ENCODE assay signal across 8 cellular contexts in the genomic region with DNA sequence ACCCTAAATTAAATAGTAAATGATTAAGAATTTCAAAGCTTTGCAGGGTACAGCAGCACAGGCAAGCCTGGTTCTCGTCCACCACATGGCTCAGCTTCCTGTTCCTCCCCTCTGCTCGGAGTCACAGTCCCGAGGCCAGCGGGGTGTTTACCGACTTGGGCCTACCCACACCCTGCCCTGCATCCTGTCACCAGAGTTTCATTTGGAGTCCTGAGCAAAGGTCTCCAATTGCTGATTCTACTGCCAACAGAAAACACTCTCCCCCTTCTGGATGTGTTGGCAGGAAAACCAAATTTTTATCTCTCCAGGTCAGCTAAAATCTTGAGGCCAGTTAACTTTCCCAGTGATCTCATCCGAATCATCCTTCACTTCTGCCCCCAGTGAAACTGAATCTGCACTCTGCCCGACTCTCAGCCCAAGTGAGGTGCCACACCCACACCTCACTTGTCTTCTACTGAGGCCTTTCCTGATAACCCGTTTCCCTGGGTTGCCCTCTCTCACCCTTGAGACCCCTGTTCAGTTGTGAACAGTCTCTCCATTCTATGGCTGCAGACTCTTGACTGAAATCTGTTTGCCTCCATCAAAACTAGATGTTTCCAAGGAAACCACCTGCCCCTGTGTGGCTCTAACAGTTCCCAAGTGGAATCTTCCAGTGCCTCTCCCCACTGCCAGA.
DNase-seq lines count a peak whose midpoint lies in the region; ATAC-seq and TF ChIP-seq lines count a peak whose summit lies in the region.

No MANE protein-coding gene starts in this region.

- peak; percentile 39 to 83 (median 63) for DNase-seq in CD8-positive, alpha-beta memory T cell
- peak; percentile 86 for DNase-seq in KBM-7
- DNase-seq in activated CD4-positive, alpha-beta T cell treated with anti-CD3 and anti-CD28 coated beads, Interleukin-2, amount 50 U/mL, for 48 hours, result peak; percentile 77 to 87
- peak; percentile 73 for DNase-seq in epithelial cell of esophagus (ENCODE audit: low read depth)
- peak; percentile 26 to 33 for DNase-seq in trophoblast cell
- no peak for DNase-seq in SKM-1 (lab: John Stamatoyannopoulos, UW; ENCODE audit: unreplicated experiment)
- DNase-seq in NCI-H524 treated with DMSO at 0.1 percent for 48 hours (lab: John Stamatoyannopoulos, UW), result no peak

- WGBS in trophoblast cell (ENCODE audit: extremely low coverage, insufficient coverage, insufficient read length), result no CpG with 5 or more reads among the region's 8 CpGs

- H3K4ac ChIP-seq in trophoblast cell (ENCODE audit: low read depth, low read length), result peak overlapping the region; percentile 81

- CTCF ChIA-PET in CD8-positive, alpha-beta memory T cell (lab: Charles Lee), result interaction anchor here (1.0 to 2.7 kb wide), 11 partner anchors 11 to 193 kb away, joined by 3 to 20 read pairs (median 5); a partner anchor contains a TSS

- no peak for TF ChIP-seq CTCF in epithelial cell of esophagus (IDR thresholded peaks at IDR 0.05; ENCODE audit: insufficient read depth, low read depth, low read length, missing control alignments)

- H3K27ac ChIP-seq in CD8-positive, alpha-beta memory T cell (ENCODE audit: low read depth, low read length), result no peak overlapping the region
- H3K27ac ChIP-seq in trophoblast cell (ENCODE audit: low read depth, low read length), result peak overlapping the region; percentile 1

- no peaks in the 10 kb centered on the region for H3K9me3 Mint-ChIP-seq in CD8-positive, alpha-beta memory T cell

- peaks cover 58% of the 10 kb centered on the region for H3K79me1 ChIP-seq in trophoblast cell (ENCODE audit: low read length)

- no peak overlapping the region for H3K4me2 ChIP-seq in trophoblast cell (ENCODE audit: low read length)

- no peaks in the 10 kb centered on the region for H3K27me3 ChIP-seq in CD8-positive, alpha-beta memory T cell (ENCODE audit: insufficient read depth, low read length, poor library complexity, severe bottlenecking)
- H3K27me3 ChIP-seq in trophoblast cell (ENCODE audit: insufficient read depth, low read length), result no peaks in the 10 kb centered on the region

- H3K18ac ChIP-seq in trophoblast cell (ENCODE audit: low read length), result peak overlapping the region; percentile 74

- peak overlapping the region; percentile 82 for H2BK5ac ChIP-seq in trophoblast cell (ENCODE audit: low read depth, low read length, poor library complexity)

- POLR2A ChIA-PET in CD8-positive, alpha-beta memory T cell (lab: Charles Lee), result interaction anchor here (1.0 to 4.3 kb wide), 6 partner anchors 16 to 182 kb away, joined by 3 to 29 read pairs (median 4); no protein-coding TSS in a partner anchor

- peaks cover 7% of the 10 kb centered on the region for H3K79me2 ChIP-seq in trophoblast cell (ENCODE audit: control insufficient read depth, insufficient read depth, low read length, poor library complexity)

- H3K4me3 ChIP-seq in CD8-positive, alpha-beta memory T cell (ENCODE audit: low read length), result peak overlapping the region; percentile 1
- H3K4me3 ChIP-seq in epithelial cell of esophagus (ENCODE audit: low read length), result no peak overlapping the region
- H3K4me3 ChIP-seq in trophoblast cell (ENCODE audit: low read depth, low read length), result no peak overlapping the region

- peak overlapping the region; percentile 35 for H4K12ac ChIP-seq in trophoblast cell (ENCODE audit: low read depth, low read length)

- peak overlapping the region; percentile 96 for H2BK12ac ChIP-seq in trophoblast cell (ENCODE audit: low read length)

- ATAC-seq in GM21447 (IDR thresholded peaks at IDR 0.05; ENCODE audit: unreplicated experiment), result peak; percentile 64

- in situ Hi-C loops in KBM-7 (cut with MboI; ENCODE audit: low pct_unique_long_range_greater_than_20kb, low sequenced_read_pairs), result no loop called here

- H3K9ac ChIP-seq in trophoblast cell (ENCODE audit: low read length), result no peak overlapping the region

- peak overlapping the region; percentile 94 for H4K91ac ChIP-seq in trophoblast cell (ENCODE audit: low read depth, low read length)

- peak overlapping the region; percentile 82 for H4K8ac ChIP-seq in trophoblast cell (ENCODE audit: low read depth, low read length)

- no peak overlapping the region for H3K23ac ChIP-seq in trophoblast cell (ENCODE audit: low read length)

- H3K36me3 Mint-ChIP-seq in CD8-positive, alpha-beta memory T cell, result peaks cover 5 to 12% (median 9%) of the 10 kb centered on the region in 3 donors

- peak overlapping the region; percentile 95 for H2AK5ac ChIP-seq in trophoblast cell (ENCODE audit: low read length)

- H3K4me1 ChIP-seq in CD8-positive, alpha-beta memory T cell (ENCODE audit: insufficient read depth, low read length), result peaks cover 60% of the 10 kb centered on the region
- peaks cover 50 to 56% of the 10 kb centered on the region in 2 experiments for H3K4me1 ChIP-seq in trophoblast cell (ENCODE audit: control insufficient read depth in 1 of 2, insufficient read depth in 2 of 2, low read length in 2 of 2)

- no peaks in the 10 kb centered on the region for H3K9me3 ChIP-seq in CD8-positive, alpha-beta memory T cell (ENCODE audit: low read length)
- H3K9me3 ChIP-seq in trophoblast cell (ENCODE audit: insufficient read depth, low read depth, low read length), result peaks cover 1% of the 10 kb centered on the region

- H3K4me3 Mint-ChIP-seq in CD8-positive, alpha-beta memory T cell, result peak overlapping the region in 6 of 7 donors; percentile 34 to 88 (median 62)

- no peaks in the 10 kb centered on the region for H3K27me3 Mint-ChIP-seq in CD8-positive, alpha-beta memory T cell

- no peaks in the 10 kb centered on the region for H3K36me3 ChIP-seq in CD8-positive, alpha-beta memory T cell (ENCODE audit: insufficient read depth, low read length)
- no peaks in the 10 kb centered on the region for H3K36me3 ChIP-seq in trophoblast cell (ENCODE audit: control insufficient read depth in 1 of 2, insufficient read depth in 2 of 2, low read length in 2 of 2)

- peak overlapping the region; percentile 37 for H2AFZ ChIP-seq in trophoblast cell (ENCODE audit: insufficient read depth, low read length, poor library complexity)

- H3K4me1 Mint-ChIP-seq in CD8-positive, alpha-beta memory T cell, result peaks cover 57 to 77% (median 73%) of the 10 kb centered on the region in 3 donors

- peak overlapping the region; percentile 86 for H3K14ac ChIP-seq in trophoblast cell (ENCODE audit: low read length)

- peak overlapping the region; percentile 91 to 99 (median 95) for H3K27ac Mint-ChIP-seq in CD8-positive, alpha-beta memory T cell

- peak overlapping the region; percentile 91 for H2BK120ac ChIP-seq in trophoblast cell (ENCODE audit: insufficient read depth, low read length, poor library complexity)

Comparison
In these comparisons a context has a peak if more than half of its experiments do, and no peak if none do; other contexts are left out.
1. DNase-seq: peak in CD8-positive, alpha-beta memory T cell (5 of 5), KBM-7 (single experiment), activated CD4-positive, alpha-beta T cell treated with anti-CD3 and anti-CD28 coated beads, Interleukin-2, amount 50 U/mL, for 48 hours (2 of 2), epithelial cell of esophagus (single experiment) and trophoblast cell (2 of 2); none in SKM-1 (single experiment) and NCI-H524 treated with DMSO at 0.1 percent for 48 hours (single experiment).